Comparison of ENCODE assay signal across 18 cellular contexts in the genomic region with DNA sequence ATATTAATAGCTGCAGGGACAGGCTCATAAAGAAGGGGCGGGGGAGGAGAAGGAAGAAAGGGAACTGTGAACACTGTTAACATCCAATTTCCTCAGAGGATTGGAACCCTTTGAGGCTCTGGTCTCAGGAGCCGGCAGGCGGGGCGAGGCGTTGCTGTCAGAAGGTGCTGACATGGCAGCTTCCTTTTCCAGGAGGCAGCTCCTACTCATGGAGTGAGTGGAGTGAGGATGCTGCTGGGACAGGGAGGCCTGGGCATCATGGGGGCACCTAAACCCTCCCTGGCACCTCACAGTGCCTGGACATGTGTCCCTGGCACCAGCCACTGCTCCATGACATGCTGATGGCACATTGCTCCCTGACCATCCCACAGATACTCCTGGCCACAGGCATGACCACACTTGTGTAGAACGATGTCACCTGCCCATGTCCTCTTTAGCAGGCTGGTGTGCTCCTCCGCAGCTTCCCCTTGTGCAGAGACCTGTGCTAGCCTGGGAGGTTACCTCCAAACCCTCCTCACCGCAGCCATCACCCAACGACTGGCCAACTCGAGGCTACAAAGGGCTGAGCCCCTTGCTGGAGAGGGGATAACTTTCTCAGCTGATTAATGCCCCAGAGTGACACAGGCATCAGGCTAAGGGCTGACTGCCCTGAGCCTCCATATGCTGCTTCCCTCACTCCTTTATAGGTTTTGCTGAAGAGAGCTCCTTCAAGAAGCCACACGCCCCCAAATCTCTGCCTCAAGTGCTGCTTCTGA.
"Had no signal": no experiment of that assay in that cellular context is flagged by ENCODE, and none has a peak within 500 bp of the region (broad histone marks: within the 10 kb centered on the region; RNA-seq: fewer than 3 reads in every experiment).

No MANE protein-coding gene starts in this region.

- ATAC-seq: gastroesophageal sphincter; left lobe of liver; mucosa of descending colon; naive thymus-derived CD8-positive, alpha-beta T cell; right cardiac atrium; stimulated activated effector memory CD8-positive, alpha-beta T cell treated with anti-CD3 and anti-CD28 coated beads, Interleukin-12 subunit alpha, Interleukin-12 subunit beta, amount 100 ng/mL, for 72 hours; stimulated activated naive CD8-positive, alpha-beta T cell treated with anti-CD3 and anti-CD28 coated beads, Interleukin-15, Interleukin-2, amounts not matched to agents 100 U/mL and 50 U/mL, for 24 hours had no signal

- FAIRE-seq: small intestine, urothelium cell line had no signal

- H3K27ac ChIP-seq: esophagus squamous epithelium, gastroesophageal sphincter, ovary, suprapubic skin, thyroid gland had no signal

- H3K4me3 ChIP-seq: esophagus squamous epithelium, gastroesophageal sphincter, mucosa of descending colon, ovary, suprapubic skin, thyroid gland had no signal

- H3K4me1 ChIP-seq: esophagus squamous epithelium, gastroesophageal sphincter, thyroid gland had no signal

- H3K27me3 ChIP-seq: ovary, suprapubic skin, thyroid gland had no signal

- DNase-seq: dermis blood vessel endothelial cell; esophagus squamous epithelium; foreskin fibroblast; islet precursor cell; mucosa of descending colon; ovary; right cardiac atrium; small intestine; stimulated activated CD4-positive, alpha-beta T cell treated with anti-CD3 and anti-CD28 coated beads, Interleukin-2, amount 100 ng/mL, for 48 hours; stimulated activated CD8-positive, alpha-beta memory T cell treated with anti-CD3 and anti-CD28 coated beads, Interleukin-4, amount 100 ng/mL, for 48 hours; stimulated activated naive CD8-positive, alpha-beta T cell treated with anti-CD3 and anti-CD28 coated beads, Interleukin-15, Interleukin-2, amounts not matched to agents 100 U/mL and 50 U/mL, for 24 hours; thyroid gland had no signal

- H3K36me3 ChIP-seq: esophagus squamous epithelium, gastroesophageal sphincter, ovary, suprapubic skin, thyroid gland had no signal

- H3K9me3 ChIP-seq: esophagus squamous epithelium, gastroesophageal sphincter, mucosa of descending colon, ovary, suprapubic skin, thyroid gland had no signal
